ENCODE assay signal across 15 cellular contexts in genomic region chr1:182193908-182194550, GRCh38.
DNase-seq lines count a peak whose midpoint lies in the region; ATAC-seq, FAIRE-seq and TF ChIP-seq lines count a peak whose summit lies in the region.
"Had no signal": no experiment of that assay in that cellular context is flagged by ENCODE, and none has a peak within 500 bp of the region (broad histone marks: within the 10 kb centered on the region; RNA-seq: fewer than 3 reads in every experiment).

No MANE protein-coding gene starts in this region.

- TF ChIP-seq POLR2A in GM12891 (IDR thresholded peaks at IDR 0.05; ENCODE audit: low read depth, low read length) = no peak

- H3K36me3 Mint-ChIP-seq in CD14-positive monocyte = peaks cover 0 to 2% of the 10 kb centered on the region in 2 donors
- no peaks in the 10 kb centered on the region for H3K36me3 Mint-ChIP-seq in naive thymus-derived CD4-positive, alpha-beta T cell
- H3K36me3 Mint-ChIP-seq: CD4-positive, CD25-positive, alpha-beta regulatory T cell; natural killer cell had no signal

- H3K27ac Mint-ChIP-seq in CD14-positive monocyte = peak overlapping the region; percentile 78 to 95 (median 94)
- H3K27ac Mint-ChIP-seq in naive thymus-derived CD4-positive, alpha-beta T cell = no peak overlapping the region
- H3K27ac Mint-ChIP-seq: CD4-positive, CD25-positive, alpha-beta regulatory T cell; natural killer cell had no signal

- POLR2A ChIA-PET in naive thymus-derived CD4-positive, alpha-beta T cell (lab: Charles Lee) = no interaction called here

- no peak for FAIRE-seq in GM12891 (lab: Jason Lieb, UNC)
- FAIRE-seq: endometrium, H1 had no signal

- intact Hi-C loops in CD14-positive monocyte (cut with micrococcal nuclease) = loop anchor here in 1 of 2 donors (5.0 to 10.0 kb wide), 2 partner anchors 52 to 109 kb away; no protein-coding TSS in a partner anchor
- intact Hi-C loops in naive thymus-derived CD4-positive, alpha-beta T cell (cut with micrococcal nuclease) = no loop called here

- TF ChIP-seq CTCF in CD14-positive monocyte (IDR thresholded peaks at IDR 0.05) (no peak), epithelial cell of esophagus (IDR thresholded peaks at IDR 0.05; ENCODE audit: insufficient read depth, low read depth, low read length, missing control alignments) (no peak)

- H3K9me3 Mint-ChIP-seq in CD14-positive monocyte = peaks cover 0 to 3% (median 0%) of the 10 kb centered on the region in 7 donors
- peaks cover 0 to 8% (median 0%) of the 10 kb centered on the region in 11 donors for H3K9me3 Mint-ChIP-seq in naive thymus-derived CD4-positive, alpha-beta T cell
- H3K9me3 Mint-ChIP-seq: natural killer cell had no signal

- peaks cover 41% of the 10 kb centered on the region for H3K4me1 Mint-ChIP-seq in CD14-positive monocyte
- H3K4me1 Mint-ChIP-seq in naive thymus-derived CD4-positive, alpha-beta T cell = peaks cover 0 to 6% (median 0%) of the 10 kb centered on the region in 7 donors
- H3K4me1 Mint-ChIP-seq: CD4-positive, CD25-positive, alpha-beta regulatory T cell had no signal

- no peaks in the 10 kb centered on the region for H3K9me3 ChIP-seq in naive thymus-derived CD4-positive, alpha-beta T cell (ENCODE audit: control insufficient read depth in 2 of 3, low read length in 3 of 3)

- DNase-seq in CD14-positive monocyte (ENCODE audit: low spot score) (peak; percentile 87), MV-4-11 (lab: John Stamatoyannopoulos, UW) (peak; percentile 98), epithelial cell of esophagus (ENCODE audit: low read depth) (peak; percentile 49), GM12891 (ENCODE audit: insufficient read length, low spot score) (no peak), HuH-7.5 (ENCODE audit: low spot score) (no peak)
- no peak for DNase-seq in naive thymus-derived CD4-positive, alpha-beta T cell
- DNase-seq: anterior cingulate cortex; CD4-positive, CD25-positive, alpha-beta regulatory T cell; KBM-7; natural killer cell; NCI-H2227 treated with DMSO at 0.1 percent for 48 hours had no signal

- H3K4me3 Mint-ChIP-seq in CD14-positive monocyte = no peak overlapping the region
- no peak overlapping the region for H3K4me3 Mint-ChIP-seq in naive thymus-derived CD4-positive, alpha-beta T cell
- H3K4me3 Mint-ChIP-seq: CD4-positive, CD25-positive, alpha-beta regulatory T cell; natural killer cell had no signal

- no peaks in the 10 kb centered on the region for H3K36me3 ChIP-seq in naive thymus-derived CD4-positive, alpha-beta T cell (ENCODE audit: control insufficient read depth in 2 of 3, insufficient read depth in 3 of 3, low read length in 3 of 3)

- H3K27me3 Mint-ChIP-seq in CD14-positive monocyte (ENCODE audit: low read depth in 3 of 3) = peaks cover 0 to 3% (median 0%) of the 10 kb centered on the region in 3 donors
- H3K27me3 Mint-ChIP-seq in naive thymus-derived CD4-positive, alpha-beta T cell = peaks cover 0 to 16% (median 8%) of the 10 kb centered on the region in 5 donors

- CTCF ChIA-PET in naive thymus-derived CD4-positive, alpha-beta T cell (lab: Charles Lee) = interaction anchor here (0.7 kb wide), 1 partner anchor 9 kb away, joined by 3 read pairs; no protein-coding TSS in a partner anchor

- H3K4me3 ChIP-seq in epithelial cell of esophagus (ENCODE audit: low read length) = no peak overlapping the region
- H3K4me3 ChIP-seq in naive thymus-derived CD4-positive, alpha-beta T cell (ENCODE audit: low read length) = no peak overlapping the region

- no peaks in the 10 kb centered on the region for H3K27me3 ChIP-seq in naive thymus-derived CD4-positive, alpha-beta T cell (ENCODE audit: control insufficient read depth in 2 of 2, insufficient read depth in 2 of 2, low read length in 2 of 2)

- no peak overlapping the region for H3K27ac ChIP-seq in naive thymus-derived CD4-positive, alpha-beta T cell (ENCODE audit: low read depth, low read length)

- ATAC-seq in naive thymus-derived CD4-positive, alpha-beta T cell = peak; percentile 80
- no peak for ATAC-seq in GM19035 (IDR thresholded peaks at IDR 0.05; ENCODE audit: unreplicated experiment)
- no peak for ATAC-seq in GM18511 (IDR thresholded peaks at IDR 0.05; ENCODE audit: unreplicated experiment)

- H3K4me1 ChIP-seq in naive thymus-derived CD4-positive, alpha-beta T cell (ENCODE audit: control insufficient read depth in 2 of 2, insufficient read depth in 2 of 2, low read length in 2 of 2) = no peaks in the 10 kb centered on the region

TF ChIP-seq in GM12891, 5 proteins besides CTCF, POLR2A, EP300 and RAD21:
- TF ChIP-seq TAF1 (IDR thresholded peaks at IDR 0.05; ENCODE audit: low read depth, low read length) (no peak), PAX5 (IDR thresholded peaks at IDR 0.05; ENCODE audit: insufficient read depth, low read length, severe bottlenecking) (no peak), SPI1 (IDR thresholded peaks at IDR 0.05; ENCODE audit: low read depth, low read length) (no peak)

Comparison
In these comparisons a context has a peak if more than half of its experiments do, and no peak if none do; other contexts are left out.
1. DNase-seq: peak in CD14-positive monocyte (single experiment), MV-4-11 (single experiment) and epithelial cell of esophagus (single experiment); none in naive thymus-derived CD4-positive, alpha-beta T cell (0 of 9), GM12891 (single experiment) and HuH-7.5 (single experiment).
2. H3K27ac Mint-ChIP-seq: peak in CD14-positive monocyte (7 of 7); none in naive thymus-derived CD4-positive, alpha-beta T cell (0 of 9).